Comparison of ENCODE assay signal across 8 cellular contexts in genomic region chr1:53278294-53278693, GRCh38. TPM values are rescaled to one million over a fixed set of nuclear protein-coding genes. Genes with fewer than 3 reads are reported as not detected.
DNase-seq lines count a peak whose midpoint lies in the region; ATAC-seq and TF ChIP-seq lines count a peak whose summit lies in the region.

No MANE protein-coding gene starts in this region.

- intact Hi-C loops in sciatic nerve (cut with DNase I): loop anchor here (2.0 kb wide), 1 partner anchor 115 kb away; no protein-coding TSS in a partner anchor

- DNase-seq in AG20443 (ENCODE audit: low spot score): peak; percentile 88
- DNase-seq in SJSA1 (ENCODE audit: low read depth in 1 of 2, low spot score in 2 of 2): peak; percentile 51 to 68
- DNase-seq in activated gamma-delta T cell treated with anti-CD3 and anti-CD28 coated beads, Interleukin-2, amount 50 U/mL, for 16 hours (ENCODE audit: low read depth): peak; percentile 65
- DNase-seq in glomerular visceral epithelial cell (ENCODE audit: extremely low spot score): peak; percentile 60
- DNase-seq in sciatic nerve (ENCODE audit: low spot score): peak; percentile 82

- no peaks in the 10 kb centered on the region for H3K27me3 ChIP-seq in SJSA1 (replicated peaks)

- ATAC-seq in GM19351 (IDR thresholded peaks at IDR 0.05; ENCODE audit: unreplicated experiment) (peak; percentile 61), sciatic nerve (peak; percentile 72), GM18505 (IDR thresholded peaks at IDR 0.05; ENCODE audit: unreplicated experiment) (no peak), HG02798 (IDR thresholded peaks at IDR 0.05; ENCODE audit: poor library complexity, unreplicated experiment) (no peak)

- H3K27ac ChIP-seq in SJSA1: no peak overlapping the region

- H3K9me3 ChIP-seq in SJSA1 (replicated peaks): no peaks in the 10 kb centered on the region

- no peaks in the 10 kb centered on the region for H3K4me1 ChIP-seq in SJSA1 (replicated peaks)

- TF ChIP-seq POLR2A in GM18505 (IDR thresholded peaks at IDR 0.05; ENCODE audit: borderline replicate concordance, extremely low read depth, insufficient read depth, insufficient read length): no peak

- no peak overlapping the region for H3K4me3 ChIP-seq in SJSA1

- peaks cover 17% of the 10 kb centered on the region; the same call in 1 of the 2 replicates for H3K36me3 ChIP-seq in SJSA1

RNA-seq across cellular contexts. Expression of gene MAGOH, which starts 40.0 kb away (rescaled TPM):
- 35.4 and 76.7 TPM in 2 replicates for total RNA-seq in SJSA1 (2014; rRNA removed; shearing (Covaris generic))
- 31.7 TPM for total RNA-seq in sciatic nerve

RNA-seq across cellular contexts. Expression of gene LRP8, which starts 49.6 kb away (rescaled TPM):
- 15.6 and 16.2 TPM in 2 replicates for total RNA-seq in SJSA1 (2014; rRNA removed; shearing (Covaris generic))
- total RNA-seq in sciatic nerve: 2.4 TPM

RNA-seq across cellular contexts. Expression of gene CZIB, which starts 57.9 kb away (rescaled TPM):
- total RNA-seq in SJSA1 (2014; rRNA removed; shearing (Covaris generic)): 90.0 and 92.7 TPM in 2 replicates
- total RNA-seq in sciatic nerve: 71.6 TPM

Comparison
In these comparisons a context has a peak if more than half of its experiments do, and no peak if none do; other contexts are left out.
1. ATAC-seq: peak in GM19351 (single experiment) and sciatic nerve (single experiment); none in GM18505 (single experiment) and HG02798 (single experiment).
2. Peak in every context shown above with its lines, with median percentiles within 50 percentile points of each other: DNase-seq.